Comparison of ENCODE assay signal across 17 cellular contexts in the genomic region with DNA sequence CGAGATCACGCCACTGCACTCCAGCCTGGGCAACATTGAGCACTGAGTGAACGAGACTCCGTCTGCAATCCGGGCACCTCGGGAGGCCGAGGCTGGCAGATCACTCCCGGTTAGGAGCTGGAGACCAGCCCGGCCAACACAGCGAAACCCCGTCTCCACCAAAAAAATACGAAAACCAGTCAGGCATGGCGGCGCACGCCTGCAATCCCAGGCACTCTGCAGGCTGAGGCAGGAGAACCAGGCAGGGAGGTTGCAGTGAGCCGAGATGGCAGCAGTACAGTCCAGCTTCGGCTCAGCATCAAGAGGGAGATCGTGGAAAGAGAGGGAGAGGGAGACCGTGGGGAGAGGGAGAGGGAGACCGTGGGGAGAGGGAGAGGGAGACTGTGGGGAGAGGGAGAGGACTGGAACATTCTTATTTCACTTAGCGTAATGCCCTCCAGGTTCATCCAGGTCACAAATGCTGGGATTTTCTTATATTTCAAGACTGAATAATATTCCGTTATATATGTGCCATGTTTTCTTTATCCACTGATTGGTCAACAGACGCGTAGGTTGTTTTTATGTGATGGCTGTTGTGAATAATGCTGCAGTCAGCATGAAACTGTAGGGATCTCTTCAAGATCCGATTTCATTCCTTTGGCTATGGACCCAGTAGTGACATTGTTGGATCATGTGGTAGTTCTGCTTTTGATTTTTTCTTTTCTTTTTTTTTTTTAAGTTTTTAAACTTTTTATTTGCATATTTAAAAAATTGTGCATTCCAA. TPM values are rescaled to one million over a fixed set of nuclear protein-coding genes. Genes with fewer than 3 reads are reported as not detected.
"Had no signal": no experiment of that assay in that cellular context is flagged by ENCODE, and none has a peak within 500 bp of the region (broad histone marks: within the 10 kb centered on the region; RNA-seq: fewer than 3 reads in every experiment).

No MANE protein-coding gene starts in this region.

RNA-seq across cellular contexts. Expression of a gene that starts 21.7 kb away (rescaled TPM):
- total RNA-seq: myocyte, skeletal muscle tissue, vagina had no signal
- polyA plus RNA-seq: immature natural killer cell had no signal

RNA-seq across cellular contexts. Expression of a gene that starts 41.4 kb away (rescaled TPM):
- total RNA-seq: heart left ventricle; kidney; left colon; left lung; lung; mucosa of descending colon; myocyte; naive thymus-derived CD4-positive, alpha-beta T cell; natural killer cell treated with Interleukin-12 subunit alpha and Interleukin-12 subunit beta and Interleukin-15 and Interleukin-18, amount 100 ng/mL, for 72 hours; omental fat pad; pancreas; psoas muscle; skeletal muscle tissue; smooth muscle cell; temporal lobe; vagina had no signal
- polyA plus RNA-seq: heart left ventricle; immature natural killer cell; naive thymus-derived CD4-positive, alpha-beta T cell; psoas muscle; smooth muscle cell had no signal
